In genomic region chr1:59218521-59219236, GRCh38 we compare ENCODE assay signal across 17 cellular contexts.
DNase-seq lines count a peak whose midpoint lies in the region; ATAC-seq and TF ChIP-seq lines count a peak whose summit lies in the region.
"Had no signal": no experiment of that assay in that cellular context is flagged by ENCODE, and none has a peak within 500 bp of the region (broad histone marks: within the 10 kb centered on the region; RNA-seq: fewer than 3 reads in every experiment).

No MANE protein-coding gene starts in this region.

- H3K36me3 ChIP-seq in right lobe of liver: no peaks in the 10 kb centered on the region

- H3K4me3 ChIP-seq in AG10803 (ENCODE audit: low read length) (no peak overlapping the region), right lobe of liver (no peak overlapping the region)
- H3K4me3 ChIP-seq: GM23338, SK-N-MC had no signal

- peaks cover 0 to 30% (median 13%) of the 10 kb centered on the region in 4 donors for H3K4me1 ChIP-seq in right lobe of liver

- peak; percentile 77 to 90 (median 78) for ATAC-seq in right lobe of liver
- ATAC-seq in GM21381 (IDR thresholded peaks at IDR 0.05; ENCODE audit: unreplicated experiment): no peak
- ATAC-seq in Right ventricle myocardium superior (ENCODE audit: poor library complexity): no peak
- ATAC-seq: GM23338, PC-3 had no signal

- H3K27ac ChIP-seq in right lobe of liver: peak overlapping the region; percentile 27 to 71 (median 52)
- H3K27ac ChIP-seq: SK-N-MC had no signal

- WGBS in right lobe of liver (ENCODE audit: insufficient coverage, low coverage, low lambda C conversion rate, missing lambda C conversion rate): 46% methylated on average over 5 of the region's 5 CpGs

- TF ChIP-seq CTCF in AG10803 (conservative IDR thresholded peaks at IDR 0.05; ENCODE audit: low read length): no peak
- TF ChIP-seq CTCF in right lobe of liver (IDR thresholded peaks at IDR 0.05): no peak

- no peak for TF ChIP-seq POLR2A in right lobe of liver (IDR thresholded peaks at IDR 0.05)
- TF ChIP-seq POLR2A in erythroblast (IDR thresholded peaks at IDR 0.05; ENCODE audit: low read length): no peak

- in situ Hi-C loops in ACHN (cut with HindIII; ENCODE audit: low pct_ligation_motif_present, low pct_unique_long_range_greater_than_20kb, low sequenced_read_pairs): no loop called here

- DNase-seq in AG10803 (ENCODE audit: low read depth): peak; percentile 19
- peak; percentile 37 for DNase-seq in LHCN-M2 (ENCODE audit: low read depth)
- peak; percentile 78 for DNase-seq in fibroblast of gingiva (ENCODE audit: low read depth)
- DNase-seq in right lobe of liver: peak in 1 of 3 donors; percentile 82
- DNase-seq in erythroblast (lab: John Stamatoyannopoulos, UW): no peak
- DNase-seq in Right ventricle myocardium superior: no peak
- no peak for DNase-seq in ACHN
- DNase-seq: DMS79; Kasumi-1; NCI-H1436 treated with DMSO at 0.1 percent for 48 hours; NCI-H2081 treated with DMSO at 0.1 percent for 48 hours; NCI-H526 treated with DMSO at 0.1 percent for 48 hours; NK-92 treated with Interleukin-12 subunit alpha and Interleukin-12 subunit beta, amount 100 ng/mL, for 24 hours; PC-3 had no signal

- H3K27me3 ChIP-seq in right lobe of liver: no peaks in the 10 kb centered on the region

- intact Hi-C loops in right lobe of liver (cut with DNase I): no loop called here
- intact Hi-C loops in Right ventricle myocardium superior (cut with DNase I): no loop called here

- H3K9me3 ChIP-seq in right lobe of liver: no peaks in the 10 kb centered on the region

Comparison
In these comparisons a context has a peak if more than half of its experiments do, and no peak if none do; other contexts are left out.
1. DNase-seq: peak in AG10803 (single experiment), LHCN-M2 (single experiment) and fibroblast of gingiva (single experiment); none in erythroblast (0 of 2), Right ventricle myocardium superior (single experiment) and ACHN (single experiment).
2. ATAC-seq: peak in right lobe of liver (4 of 4); none in GM21381 (single experiment) and Right ventricle myocardium superior (single experiment).